Comparison of ENCODE assay signal across 10 cellular contexts in the genomic region with DNA sequence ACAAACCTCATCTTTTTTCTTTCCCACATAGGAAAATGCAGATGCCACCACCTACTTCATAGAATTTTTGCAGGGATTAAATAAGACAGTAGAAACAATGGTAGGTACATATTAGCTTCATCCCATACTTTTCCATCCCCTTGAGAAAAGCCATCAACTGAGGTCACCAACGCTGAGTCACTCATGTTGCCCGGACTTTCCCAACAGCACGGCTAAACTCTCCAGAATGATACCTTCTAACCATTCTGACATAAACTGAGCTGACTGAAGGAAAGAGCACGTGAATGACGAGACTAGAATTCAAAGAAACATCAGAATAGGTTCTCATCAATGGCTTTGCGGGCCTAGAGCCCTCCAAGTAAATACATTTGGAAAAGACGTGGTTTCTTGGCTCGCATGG.
DNase-seq lines count a peak whose midpoint lies in the region; ATAC-seq, FAIRE-seq and TF ChIP-seq lines count a peak whose summit lies in the region.
"Had no signal": no experiment of that assay in that cellular context is flagged by ENCODE, and none has a peak within 500 bp of the region (broad histone marks: within the 10 kb centered on the region; RNA-seq: fewer than 3 reads in every experiment).

No MANE protein-coding gene starts in this region.

- no peaks in the 10 kb centered on the region for H3K27me3 Mint-ChIP-seq in neural crest cell (ENCODE audit: low read depth)
- H3K27me3 Mint-ChIP-seq in activated CD4-positive, alpha-beta memory T cell treated with anti-CD3 and anti-CD28 coated beads, Interleukin-2, amount 10 ng/mL, durations not matched to agents 7 days and 5 days, result no peaks in the 10 kb centered on the region

- TF ChIP-seq CTCF in C4-2B (conservative IDR thresholded peaks at IDR 0.05), result no peak
- TF ChIP-seq CTCF in GM12878 (IDR thresholded peaks at IDR 0.05 in 2 of 3, conservative IDR thresholded peaks at IDR 0.05 in 1 of 3; ENCODE audit: control insufficient read depth in 2 of 3, extremely low read depth in 1 of 3, insufficient read depth in 1 of 3, low read depth in 3 of 3, low read length in 3 of 3), result no peak
- TF ChIP-seq CTCF in neural crest cell (conservative IDR thresholded peaks at IDR 0.05), result no peak
- no peak for TF ChIP-seq CTCF in kidney (IDR thresholded peaks at IDR 0.05; ENCODE audit: borderline replicate concordance, extremely low read depth, insufficient read depth)

- no peak overlapping the region for H3K4me3 Mint-ChIP-seq in neural crest cell
- H3K4me3 Mint-ChIP-seq in activated CD4-positive, alpha-beta memory T cell treated with anti-CD3 and anti-CD28 coated beads, Interleukin-2, amount 10 ng/mL, durations not matched to agents 7 days and 5 days, result no peak overlapping the region

- no peak for DNase-seq in GM12878 (ENCODE audit: low read depth, low spot score)
- no peak for DNase-seq in neural crest cell (ENCODE audit: low read depth, low spot score)
- DNase-seq in kidney, result no peak
- DNase-seq in activated CD4-positive, alpha-beta memory T cell treated with anti-CD3 and anti-CD28 coated beads, Interleukin-2, amount 10 ng/mL, durations not matched to agents 7 days and 5 days, result no peak
- DNase-seq in NCI-H1694 (lab: John Stamatoyannopoulos, UW), result no peak
- DNase-seq: H7, NCI-H2171 had no signal

- H3K79me2 ChIP-seq in GM12878 (ENCODE audit: control insufficient read depth, insufficient read depth, low read length), result peaks cover 36% of the 10 kb centered on the region

- peak; percentile 25 for ATAC-seq in HG02610 (IDR thresholded peaks at IDR 0.05; ENCODE audit: unreplicated experiment)
- peak; percentile 21 for ATAC-seq in GM12878
- ATAC-seq in GM19395 (IDR thresholded peaks at IDR 0.05; ENCODE audit: unreplicated experiment), result no peak

- H3K9me3 Mint-ChIP-seq in neural crest cell, result no peaks in the 10 kb centered on the region
- no peaks in the 10 kb centered on the region for H3K9me3 Mint-ChIP-seq in activated CD4-positive, alpha-beta memory T cell treated with anti-CD3 and anti-CD28 coated beads, Interleukin-2, amount 10 ng/mL, durations not matched to agents 7 days and 5 days

- SMC1A ChIA-PET in GM12878 (lab: Charles Lee; ENCODE audit: uncharacterized antibody, unreplicated experiment), result interaction anchor here (0.8 to 1.1 kb wide), 2 partner anchors 17 to 83 kb away, joined by 3 read pairs; no protein-coding TSS in a partner anchor

- no peaks in the 10 kb centered on the region for H3K36me3 ChIP-seq in GM12878 (ENCODE audit: control insufficient read depth in 2 of 2, insufficient read depth in 2 of 2, low read length in 1 of 2)
- no peaks in the 10 kb centered on the region for H3K36me3 ChIP-seq in kidney (ENCODE audit: control insufficient read depth in 1 of 2, insufficient read depth in 2 of 2, low read length in 2 of 2)

- no peak overlapping the region for H2AFZ ChIP-seq in GM12878 (ENCODE audit: control insufficient read depth, low read depth, low read length)

- no peaks in the 10 kb centered on the region for H4K20me1 ChIP-seq in GM12878 (ENCODE audit: control insufficient read depth, insufficient read depth)

- H3K9ac ChIP-seq in GM12878 (ENCODE audit: control insufficient read depth, insufficient read depth, low read length), result peak overlapping the region; percentile 55
- no peak overlapping the region for H3K9ac ChIP-seq in kidney (ENCODE audit: low read length in 2 of 2)

- H3K4me1 Mint-ChIP-seq in neural crest cell, result peaks cover 59% of the 10 kb centered on the region
- peaks cover 2% of the 10 kb centered on the region for H3K4me1 Mint-ChIP-seq in activated CD4-positive, alpha-beta memory T cell treated with anti-CD3 and anti-CD28 coated beads, Interleukin-2, amount 10 ng/mL, durations not matched to agents 7 days and 5 days

- H3K4me2 ChIP-seq in GM12878 (ENCODE audit: control insufficient read depth, insufficient read depth), result peak overlapping the region; percentile 64

- H3K27me3 ChIP-seq in GM12878 (replicated peaks in 1 of 2; ENCODE audit: control insufficient read depth in 2 of 2, insufficient read depth in 2 of 2, low read length in 1 of 2), result no peaks in the 10 kb centered on the region

- RAD21 ChIA-PET in GM12878 (lab: Charles Lee; ENCODE audit: unreplicated experiment), result interaction anchor here (1.0 kb wide), 1 partner anchor 11 kb away, joined by 4 read pairs; no protein-coding TSS in a partner anchor

- 1% methylated on average over 8 of the region's 8 CpGs for whole genome bisulfite sequencing in GM12878 (ENCODE audit: insufficient coverage, insufficient replicate concordance, low lambda C conversion rate, missing lambda C conversion rate)

- no peaks in the 10 kb centered on the region for H3K9me3 ChIP-seq in GM12878 (replicated peaks; ENCODE audit: control insufficient read depth, insufficient read depth, low read length)
- H3K9me3 ChIP-seq in kidney (ENCODE audit: control insufficient read depth in 1 of 2, low read length in 2 of 2), result no peaks in the 10 kb centered on the region

- peak overlapping the region; percentile 17; the same call in 1 of the 2 replicates for H3K27ac ChIP-seq in C4-2B
- H3K27ac ChIP-seq in GM12878 (ENCODE audit: control insufficient read depth, insufficient read depth), result peak overlapping the region; percentile 62
- no peak overlapping the region for H3K27ac ChIP-seq in kidney (ENCODE audit: low read depth in 2 of 2, low read length in 2 of 2)

- POLR2A ChIA-PET in GM12878 (lab: Charles Lee), result interaction anchor here (1.2 kb wide), 1 partner anchor 8 kb away, joined by 3 read pairs; no protein-coding TSS in a partner anchor
- POLR2A ChIA-PET in activated CD4-positive, alpha-beta memory T cell treated with anti-CD3 and anti-CD28 coated beads, Interleukin-2, amount 10 ng/mL, durations not matched to agents 7 days and 5 days (lab: Charles Lee), result no interaction called here

- no peak for TF ChIP-seq RAD21 in GM12878 (IDR thresholded peaks at IDR 0.05; ENCODE audit: insufficient read depth, low read depth, low read length)

- peak overlapping the region; percentile 54 for H3K4me3 ChIP-seq in GM12878
- H3K4me3 ChIP-seq in kidney (ENCODE audit: low read length in 2 of 2), result no peak overlapping the region

- FAIRE-seq in GM12878 (lab: Jason Lieb, UNC) (no peak), kidney (lab: Jason Lieb, UNC) (no peak)

- CTCF ChIA-PET in GM12878 (lab: Yijun Ruan, JAX), result interaction anchor here (1.3 kb wide), 1 partner anchor 84 kb away, joined by 3 read pairs; no protein-coding TSS in a partner anchor
- CTCF ChIA-PET in activated CD4-positive, alpha-beta memory T cell treated with anti-CD3 and anti-CD28 coated beads, Interleukin-2, amount 10 ng/mL, durations not matched to agents 7 days and 5 days (lab: Charles Lee), result no interaction called here

- BruUV-seq in GM12878 (replicated peaks; lab: Mats Ljungman, UMichigan), result TSS peak; percentile 67

- H3K36me3 Mint-ChIP-seq in neural crest cell (ENCODE audit: low read depth), result peaks cover 4% of the 10 kb centered on the region
- H3K36me3 Mint-ChIP-seq in activated CD4-positive, alpha-beta memory T cell treated with anti-CD3 and anti-CD28 coated beads, Interleukin-2, amount 10 ng/mL, durations not matched to agents 7 days and 5 days (ENCODE audit: low read depth), result no peaks in the 10 kb centered on the region

- TF ChIP-seq EP300 in GM12878 (IDR thresholded peaks at IDR 0.05; ENCODE audit: borderline replicate concordance in 1 of 2, control insufficient read depth in 1 of 2, low read depth in 2 of 2, low read length in 2 of 2), result no peak

- TF ChIP-seq POLR2A in GM12878 (IDR thresholded peaks at IDR 0.05; ENCODE audit: low read depth, low read length), result no peak

- in situ Hi-C loops in GM12878 (cut with MboI), result no loop called here

- intact Hi-C loops in GM12878 (cut with micrococcal nuclease; ENCODE audit: unreplicated experiment), result no loop called here
- intact Hi-C loops in kidney (cut with DNase I), result no loop called here

- H3K4me1 ChIP-seq in GM12878 (ENCODE audit: control insufficient read depth, insufficient read depth, low read length), result peaks cover 34% of the 10 kb centered on the region
- H3K4me1 ChIP-seq in kidney (ENCODE audit: control insufficient read depth in 1 of 2, insufficient read depth in 1 of 2, low read depth in 1 of 2, low read length in 2 of 2), result no peaks in the 10 kb centered on the region

- H3K27ac Mint-ChIP-seq in neural crest cell (ENCODE audit: unreplicated experiment), result peak overlapping the region; percentile 76
- H3K27ac Mint-ChIP-seq in activated CD4-positive, alpha-beta memory T cell treated with anti-CD3 and anti-CD28 coated beads, Interleukin-2, amount 10 ng/mL, durations not matched to agents 7 days and 5 days, result no peak overlapping the region

TF ChIP-seq in GM12878, 131 proteins besides CTCF, POLR2A, EP300 and RAD21:
- TF ChIP-seq IKZF2 (IDR thresholded peaks at IDR 0.05), result peak in 1 of 2 experiments; percentile 3; a peak in 1 of 4 replicates
- TF ChIP-seq IKZF1 (conservative IDR thresholded peaks at IDR 0.05), result no peak
- TF ChIP-seq BHLHE40 (IDR thresholded peaks at IDR 0.05; ENCODE audit: borderline replicate concordance in 1 of 2, low read depth in 2 of 2, low read length in 1 of 2), result peak; percentile 17 to 43; a peak in 2 of 4 replicates

Comparison
In these comparisons a context has a peak if more than half of its experiments do, and no peak if none do; other contexts are left out.
1. H3K27ac ChIP-seq: peak in C4-2B (single experiment) and GM12878 (single experiment); none in kidney (0 of 2).